Comparison of ENCODE assay signal across 8 cellular contexts in the genomic region with DNA sequence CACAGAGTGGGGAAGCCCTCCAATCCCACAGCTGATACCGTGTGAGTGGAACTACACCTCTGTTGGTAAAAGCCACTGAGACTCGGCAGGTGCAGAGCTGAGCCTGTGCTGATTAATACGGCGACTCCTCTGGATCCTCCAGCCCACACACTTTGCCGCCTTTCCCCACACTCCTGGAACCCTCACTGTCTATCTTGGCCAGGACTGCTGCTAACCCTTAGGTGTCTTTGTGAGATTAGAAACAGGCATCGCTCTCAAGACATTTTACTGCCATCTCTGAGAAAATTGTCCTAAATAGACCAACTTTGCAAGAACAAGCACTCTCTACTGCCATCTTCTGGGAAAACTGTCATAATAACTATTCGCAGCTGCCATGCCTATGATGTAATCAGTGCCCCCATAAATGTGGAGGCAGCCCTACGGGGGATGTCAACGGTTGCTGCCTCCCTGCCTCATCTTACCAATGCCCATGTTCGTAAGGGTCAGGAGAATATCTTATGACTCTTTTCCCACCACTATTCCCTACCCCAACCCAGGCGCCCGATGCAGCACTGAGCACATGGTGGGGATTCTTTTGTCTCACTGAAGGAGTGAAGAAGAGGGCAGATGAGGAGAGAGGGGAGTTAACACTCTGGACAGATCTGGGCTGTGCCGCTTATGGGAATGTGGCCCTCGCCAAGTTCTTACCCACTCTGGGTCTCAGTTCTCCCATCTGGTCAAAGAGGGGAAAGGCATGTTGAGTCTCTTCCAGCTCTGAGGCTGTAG. TPM values are rescaled to one million over a fixed set of nuclear protein-coding genes. Genes with fewer than 3 reads are reported as not detected.
DNase-seq lines count a peak whose midpoint lies in the region; ATAC-seq, FAIRE-seq and TF ChIP-seq lines count a peak whose summit lies in the region.

No MANE protein-coding gene starts in this region.

- H2AFZ ChIP-seq in K562 (ENCODE audit: low read depth, low read length): no peak overlapping the region

- no peak overlapping the region for H3K27ac ChIP-seq in K562 (ENCODE audit: extremely low read depth, low read depth, low read length)

- H3K4me1 ChIP-seq in Caco-2: peaks cover 8% of the 10 kb centered on the region
- no peaks in the 10 kb centered on the region; a peak in 1 of 5 replicates for H3K4me1 ChIP-seq in K562 (replicated peaks in 1 of 2; ENCODE audit: control insufficient read depth in 2 of 2, insufficient read depth in 2 of 2, low read length in 2 of 2)

- no peaks in the 10 kb centered on the region for H3K9me1 ChIP-seq in K562 (ENCODE audit: control insufficient read depth, insufficient read depth, low read length)

- no peaks in the 10 kb centered on the region; the same call in 1 of the 2 replicates for H4K20me1 ChIP-seq in K562 (replicated peaks; ENCODE audit: control insufficient read depth, insufficient read depth, low read length)

- intact Hi-C loops in Caco-2 (cut with micrococcal nuclease; ENCODE audit: unreplicated experiment): loop anchor here (1.0 to 2.0 kb wide), 4 partner anchors 24 to 174 kb away; no protein-coding TSS in a partner anchor
- intact Hi-C loops in K562 (cut with micrococcal nuclease): loop anchor here (1.0 kb wide), 1 partner anchor 174 kb away; no protein-coding TSS in a partner anchor

- CTCF ChIA-PET in Caco-2 (lab: Charles Lee): interaction anchor here (0.6 to 3.0 kb wide), 13 partner anchors 11 to 221 kb away, joined by 3 to 23 read pairs (median 3); no protein-coding TSS in a partner anchor
- CTCF ChIA-PET in K562 (lab: Yijun Ruan, JAX; ENCODE audit: low intra/inter-chr PET ratio): interaction anchor here (1.0 to 3.1 kb wide), 4 partner anchors 124 to 176 kb away, joined by 3 to 36 read pairs (median 6); no protein-coding TSS in a partner anchor

- H3K4me3 ChIP-seq in Caco-2 (ENCODE audit: low read depth, low read length) (no peak overlapping the region), K562 (no peak overlapping the region)

- TF ChIP-seq POLR2A in K562 (conservative IDR thresholded peaks at IDR 0.05): no peak

- POLR2A ChIA-PET in Caco-2 (lab: Charles Lee) (no interaction called here), K562 (lab: Yijun Ruan, JAX) (interaction anchor here (0.8 to 1.4 kb wide), 4 partner anchors 9 to 18 kb away, joined by 3 to 8 read pairs (median 4); no protein-coding TSS in a partner anchor)

- H3K79me2 ChIP-seq in K562 (ENCODE audit: control insufficient read depth, insufficient read depth, low read length): no peaks in the 10 kb centered on the region

- H3K9me3 Mint-ChIP-seq in Caco-2 (ENCODE audit: unreplicated experiment): no peaks in the 10 kb centered on the region

- peak; percentile 50 to 73 for TF ChIP-seq RAD21 in K562 (CRISPR knock-in tag; conservative IDR thresholded peaks at IDR 0.05 in 1 of 2, IDR thresholded peaks at IDR 0.05 in 1 of 2)

- no peaks in the 10 kb centered on the region for H3K4me1 Mint-ChIP-seq in Caco-2 (ENCODE audit: low read depth, unreplicated experiment)

- DNase-seq in Caco-2: peak; percentile 46 to 73
- peak; percentile 60 for DNase-seq in HPDE6-E6E7 (ENCODE audit: extremely low spot score)
- DNase-seq in NCI-H82 (lab: John Stamatoyannopoulos, UW): peak; percentile 82
- DNase-seq in K562 (ENCODE audit: extremely low read depth in 1 of 4, low spot score in 3 of 4): peak; percentile 42 to 51 (median 50)
- DNase-seq in kidney tubule cell (ENCODE audit: low spot score): peak; percentile 38
- peak; percentile 77 for DNase-seq in urothelium cell line (ENCODE audit: low spot score)

- no TSS peak for BruUV-seq in Caco-2 (replicated peaks; lab: Mats Ljungman, UMichigan)
- BruUV-seq in K562 (replicated peaks; lab: Mats Ljungman, UMichigan): no TSS peak

- TF ChIP-seq EP300 in K562 (IDR thresholded peaks at IDR 0.05; ENCODE audit: low read length): no peak

- H3K27me3 Mint-ChIP-seq in Caco-2 (ENCODE audit: insufficient read depth, unreplicated experiment): peaks cover 7% of the 10 kb centered on the region

- H3K4me2 ChIP-seq in K562 (ENCODE audit: insufficient read depth, low read length): no peak overlapping the region

- TF ChIP-seq CTCF in Caco-2 (IDR thresholded peaks at IDR 0.05; ENCODE audit: insufficient read depth in 1 of 2, low read depth in 1 of 2, low read length in 1 of 2, severe bottlenecking in 1 of 2, unreplicated experiment in 1 of 2) (peak; percentile 77 to 98), K562 (IDR thresholded peaks at IDR 0.05 in 2 of 3, conservative IDR thresholded peaks at IDR 0.05 in 1 of 3; ENCODE audit: insufficient read depth in 2 of 3, low read depth in 1 of 3, low read length in 3 of 3) (peak; percentile 67 to 72 (median 71))

- H3K27ac Mint-ChIP-seq in Caco-2 (ENCODE audit: unreplicated experiment): no peak overlapping the region

- no peaks in the 10 kb centered on the region; the same call in 1 of the 2 replicates for H3K27me3 ChIP-seq in Caco-2 (replicated peaks; ENCODE audit: control insufficient read depth, insufficient read depth, low read length)
- peaks cover 15 to 39% of the 10 kb centered on the region in 2 experiments; a peak in 4 of 5 replicates for H3K27me3 ChIP-seq in K562 (ENCODE audit: control insufficient read depth in 2 of 2, insufficient read depth in 2 of 2, low read length in 2 of 2)

- H3K9ac ChIP-seq in K562 (ENCODE audit: insufficient read depth in 1 of 2, low read depth in 2 of 2, low read length in 2 of 2): no peak overlapping the region

- 7% methylated on average over 14 of the region's 14 CpGs for WGBS in K562 (ENCODE audit: insufficient coverage, low coverage, missing lambda C conversion rate)

- H3K36me3 ChIP-seq in Caco-2 (ENCODE audit: control insufficient read depth, insufficient read depth, low read length) (no peaks in the 10 kb centered on the region), K562 (ENCODE audit: control insufficient read depth, insufficient read depth, low read length) (no peaks in the 10 kb centered on the region)

- FAIRE-seq in K562 (lab: Jason Lieb, UNC) (peak; percentile 87), urothelium cell line (lab: Jason Lieb, UNC) (peak; percentile 79)

- H3K4me3 Mint-ChIP-seq in Caco-2 (ENCODE audit: unreplicated experiment): no peak overlapping the region

- ATAC-seq in K562 (peak; percentile 84), HG02970 (IDR thresholded peaks at IDR 0.05; ENCODE audit: low FRiP score, unreplicated experiment) (no peak), GM21360 (IDR thresholded peaks at IDR 0.05; ENCODE audit: unreplicated experiment) (no peak)

- in situ Hi-C loops in K562 (cut with MboI): no loop called here

- H3K9me3 ChIP-seq in Caco-2: 0 out of 2 replicates have a peak, but pooled peaks cover 2% of the 10 kb centered on the region
- H3K9me3 ChIP-seq in K562 (replicated peaks; ENCODE audit: control insufficient read depth, insufficient read depth, low read depth, low read length): no peaks in the 10 kb centered on the region

- H3K36me3 Mint-ChIP-seq in Caco-2 (ENCODE audit: insufficient read depth, unreplicated experiment): no peaks in the 10 kb centered on the region

TF ChIP-seq in K562, 482 proteins besides CTCF, POLR2A, EP300 and RAD21 (continues in another document):
- 0 out of 4 replicates have a peak, but pooled peaks of 1 of the 2 experiments have one; percentile 11 for TF ChIP-seq TBL1XR1 (IDR thresholded peaks at IDR 0.05; ENCODE audit: low read length in 2 of 2)

RNA-seq across cellular contexts. Expression of a gene that starts 26.1 kb away (rescaled TPM):
- total RNA-seq in Caco-2 (2022) (0.09 TPM in 1 of 2 replicates, not detected in the other), K562 (2014; rRNA removed) (not detected in 2 replicates), K562 (2014; rRNA removed; fragmentation: Illumina TruSeq; extraction: Trizol) (not detected in 2 replicates), K562 (2015; rRNA removed; fragmentation: Illumina TruSeq; extraction: Trizol) (not detected in 2 replicates), K562 (2021) (0.02 TPM in 1 of 2 replicates, not detected in the other)
- not detected in 2 replicates for total RNA-seq in K562 (2011; cell fraction: chromatin; rRNA removed; ENCODE audit: low replicate concordance)
- total RNA-seq in K562 (2011; cell fraction: nucleolus; rRNA removed): not detected in 2 replicates
- total RNA-seq in K562 (2011; cell fraction: nucleoplasm; rRNA removed): not detected in 2 replicates
- polyA plus RNA-seq in K562 (2011; rRNA removed) (not detected in 2 replicates), K562 (2014; fragmentation: Illumina TruSeq; extraction: Trizol) (not detected in 2 replicates), K562 (2014; fragmentation: Nextera tagmentation; extraction: Ambion mirVana) (under 1 TPM; 0.01 to 0.06 TPM), K562 (2014; rRNA removed) (not detected in 2 replicates)
- not detected in 2 replicates for polyA plus RNA-seq in K562 (2011; cell fraction: cytosol; rRNA removed)
- polyA plus RNA-seq in K562 (2011; cell fraction: nucleus; rRNA removed): not detected in 2 replicates
- polyA plus RNA-seq in K562 (2012): 0.03 and 0.04 TPM in 2 replicates
- not detected in 2 replicates for polyA minus RNA-seq in K562 (2011; rRNA and poly(A)+ RNA removed)
- polyA minus RNA-seq in K562 (2011; cell fraction: cytosol; rRNA and poly(A)+ RNA removed): not detected in 2 replicates
- polyA minus RNA-seq in K562 (2011; cell fraction: nucleus; rRNA and poly(A)+ RNA removed): not detected in 2 replicates

RNA-seq across cellular contexts. Expression of a gene that starts 59.3 kb away (rescaled TPM):
- total RNA-seq in Caco-2 (2022) (1.9 and 2.7 TPM in 2 replicates), K562 (2014; rRNA removed) (not detected in 2 replicates), K562 (2014; rRNA removed; fragmentation: Illumina TruSeq; extraction: Trizol) (not detected in 2 replicates), K562 (2015; rRNA removed; fragmentation: Illumina TruSeq; extraction: Trizol) (not detected in 2 replicates), K562 (2021) (0.16 TPM in 1 of 2 replicates, not detected in the other)
- not detected in 2 replicates for total RNA-seq in K562 (2011; cell fraction: chromatin; rRNA removed; ENCODE audit: low replicate concordance)
- not detected in 2 replicates for total RNA-seq in K562 (2011; cell fraction: nucleolus; rRNA removed)
- total RNA-seq in K562 (2011; cell fraction: nucleoplasm; rRNA removed): not detected in 2 replicates
- polyA plus RNA-seq in K562 (2011; rRNA removed) (not detected in 2 replicates), K562 (2014; fragmentation: Illumina TruSeq; extraction: Trizol) (not detected in 2 replicates), K562 (2014; fragmentation: Nextera tagmentation; extraction: Ambion mirVana) (not detected), K562 (2014; rRNA removed) (not detected in 2 replicates)
- polyA plus RNA-seq in K562 (2011; cell fraction: cytosol; rRNA removed): 0.01 TPM in 1 of 2 replicates, not detected in the other
- polyA plus RNA-seq in K562 (2011; cell fraction: nucleus; rRNA removed): not detected in 2 replicates
- polyA plus RNA-seq in K562 (2012): not detected in 2 replicates
- polyA minus RNA-seq in K562 (2011; rRNA and poly(A)+ RNA removed): not detected in 2 replicates
- not detected in 2 replicates for polyA minus RNA-seq in K562 (2011; cell fraction: cytosol; rRNA and poly(A)+ RNA removed)
- not detected in 2 replicates for polyA minus RNA-seq in K562 (2011; cell fraction: nucleus; rRNA and poly(A)+ RNA removed)
